8 cellular contexts compared by ENCODE assay signal in genomic region chr4:44447563-44448504, GRCh38. TPM values are rescaled to one million over a fixed set of nuclear protein-coding genes. Genes with fewer than 3 reads are reported as not detected.
DNase-seq lines count a peak whose midpoint lies in the region; ATAC-seq and TF ChIP-seq lines count a peak whose summit lies in the region.

No MANE protein-coding gene starts in this region.

- TF ChIP-seq CTCF in osteoblast (IDR thresholded peaks at IDR 0.05; ENCODE audit: extremely low read depth, low read depth, low read length), result no peak

- no peaks in the 10 kb centered on the region for H3K4me1 ChIP-seq in osteoblast (ENCODE audit: insufficient read depth, low read length)

- no peak overlapping the region for H3K27ac ChIP-seq in osteoblast (ENCODE audit: low read depth, low read length)

- no peak overlapping the region for H3K4me3 ChIP-seq in osteoblast (ENCODE audit: insufficient read depth, low read length)

- no peaks in the 10 kb centered on the region for H3K36me3 ChIP-seq in osteoblast (ENCODE audit: insufficient read depth, low read length)

- H4K20me1 ChIP-seq in osteoblast (ENCODE audit: insufficient read depth, low read length), result no peaks in the 10 kb centered on the region

- H3K27me3 ChIP-seq in osteoblast (ENCODE audit: insufficient read depth, low read length), result peaks cover 33% of the 10 kb centered on the region

- H3K4me2 ChIP-seq in osteoblast (ENCODE audit: insufficient read depth, low read length), result peak overlapping the region; percentile 79

- peak; percentile 2 for ATAC-seq in HG02571 (IDR thresholded peaks at IDR 0.05; ENCODE audit: unreplicated experiment)
- ATAC-seq in HG02973 (IDR thresholded peaks at IDR 0.05; ENCODE audit: unreplicated experiment), result no peak

- peak; percentile 19 for DNase-seq in GM03348 (ENCODE audit: low spot score)
- peak; percentile 20 to 23 for DNase-seq in activated T-cell treated with anti-CD3 and anti-CD28 coated beads, Interleukin-2, amount 50 U/mL, for 48 hours
- DNase-seq in germinal center (ENCODE audit: low spot score), result peak; percentile 4
- peak; percentile 73 for DNase-seq in osteoblast (ENCODE audit: insufficient read length, low spot score, missing footprints)
- no peak for DNase-seq in NCI-H526 treated with DMSO at 0.1 percent for 48 hours (lab: John Stamatoyannopoulos, UW)
- no peak for DNase-seq in T-helper 9 cell

- H2AFZ ChIP-seq in osteoblast (ENCODE audit: low read length), result no peak overlapping the region

- no peaks in the 10 kb centered on the region for H3K9me3 ChIP-seq in osteoblast (ENCODE audit: low read depth, low read length)

- H3K79me2 ChIP-seq in osteoblast (ENCODE audit: insufficient read depth, low read length), result no peaks in the 10 kb centered on the region

RNA-seq across cellular contexts. Expression of gene KCTD8, which starts 0.8 kb away (rescaled TPM):
- not detected in 2 replicates for total RNA-seq in osteoblast

Comparison
In these comparisons a context has a peak if more than half of its experiments do, and no peak if none do; other contexts are left out.
1. DNase-seq: peak in GM03348 (single experiment), activated T-cell treated with anti-CD3 and anti-CD28 coated beads, Interleukin-2, amount 50 U/mL, for 48 hours (2 of 2), germinal center (single experiment) and osteoblast (single experiment); none in NCI-H526 treated with DMSO at 0.1 percent for 48 hours (single experiment) and T-helper 9 cell (single experiment).